ENCODE assay signal across 8 cellular contexts in the genomic region with DNA sequence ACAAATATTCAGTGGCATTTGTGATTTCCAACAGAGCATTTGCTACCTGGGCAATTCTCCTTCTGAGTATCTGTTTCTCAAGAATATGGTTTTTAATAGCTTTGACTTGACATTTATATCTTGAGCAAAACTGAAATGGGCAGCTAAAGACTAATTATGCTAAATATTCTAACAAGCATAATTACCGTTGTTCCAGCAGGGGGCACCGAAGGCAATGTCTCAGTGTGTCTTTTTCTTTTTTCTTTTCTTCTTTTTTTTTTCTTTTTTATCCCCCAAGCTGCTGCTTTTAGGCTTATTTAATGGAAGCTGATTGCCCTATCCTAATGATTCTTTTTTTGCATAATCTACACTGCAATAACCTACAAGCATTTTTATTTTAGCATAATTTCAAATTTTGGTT.
A peak's percentile ranks its signal among the peaks of the same experiment; 100 is the strongest.
DNase-seq lines count a peak whose midpoint lies in the region; ATAC-seq and TF ChIP-seq lines count a peak whose summit lies in the region.

No MANE protein-coding gene starts in this region.

- H3K27ac ChIP-seq in C4-2B (no peak overlapping the region), RWPE2 (ENCODE audit: poor library complexity, severe bottlenecking) (no peak overlapping the region)

- H3K4me1 Mint-ChIP-seq in endothelial cell (ENCODE audit: unreplicated experiment), result peaks cover 15% of the 10 kb centered on the region

- no peaks in the 10 kb centered on the region for H3K36me3 Mint-ChIP-seq in endothelial cell (ENCODE audit: low read depth, unreplicated experiment)

- TF ChIP-seq CTCF in C4-2B (conservative IDR thresholded peaks at IDR 0.05), result peak; percentile 75
- peak; percentile 39 for TF ChIP-seq CTCF in GM13977 (IDR thresholded peaks at IDR 0.05; ENCODE audit: extremely low read depth, insufficient read depth, missing control alignments)
- TF ChIP-seq CTCF in RWPE2 (IDR thresholded peaks at IDR 0.05; ENCODE audit: poor library complexity, severe bottlenecking), result peak; percentile 75
- peak; percentile 74 for TF ChIP-seq CTCF in endothelial cell (IDR thresholded peaks at IDR 0.05; ENCODE audit: unreplicated experiment)

- no peaks in the 10 kb centered on the region for H3K36me3 ChIP-seq in RWPE2 (ENCODE audit: low read depth)

- no peaks in the 10 kb centered on the region for H3K9me3 ChIP-seq in RWPE2 (ENCODE audit: severe bottlenecking)

- no peaks in the 10 kb centered on the region for H3K9me3 Mint-ChIP-seq in endothelial cell (ENCODE audit: unreplicated experiment)

- H3K4me3 ChIP-seq in RWPE2 (ENCODE audit: severe bottlenecking), result no peak overlapping the region

- no peaks in the 10 kb centered on the region for H3K27me3 ChIP-seq in RWPE2 (ENCODE audit: insufficient read depth, poor library complexity, severe bottlenecking)

- no peak for ATAC-seq in RWPE2 (ENCODE audit: low read depth)
- ATAC-seq in HG03280 (IDR thresholded peaks at IDR 0.05; ENCODE audit: unreplicated experiment), result no peak
- ATAC-seq in HG03457 (IDR thresholded peaks at IDR 0.05; ENCODE audit: unreplicated experiment), result no peak
- no peak for ATAC-seq in GM19397 (IDR thresholded peaks at IDR 0.05; ENCODE audit: unreplicated experiment)

- H3K27ac Mint-ChIP-seq in endothelial cell (ENCODE audit: unreplicated experiment), result no peak overlapping the region

- in situ Hi-C loops in GM13977 (cut with MboI; ENCODE audit: low pct_unique_long_range_greater_than_20kb, low sequenced_read_pairs, unreplicated experiment), result no loop called here

- no peaks in the 10 kb centered on the region for H3K27me3 Mint-ChIP-seq in endothelial cell (ENCODE audit: unreplicated experiment)

- DNase-seq in GM13977 (ENCODE audit: low spot score), result no peak
- no peak for DNase-seq in RWPE2 (ENCODE audit: low spot score)
- DNase-seq in endothelial cell (ENCODE audit: low spot score), result peak; percentile 47
- peak; percentile 30 to 47 for DNase-seq in stimulated activated CD4-positive, alpha-beta T cell treated with anti-CD3 and anti-CD28 coated beads, Interleukin-2, amount 100 ng/mL, for 24 hours

- no peaks in the 10 kb centered on the region for H3K4me1 ChIP-seq in RWPE2 (ENCODE audit: insufficient read depth, poor library complexity, severe bottlenecking)

- H3K4me3 Mint-ChIP-seq in endothelial cell (ENCODE audit: unreplicated experiment), result no peak overlapping the region

Comparison
In these comparisons a context has a peak if more than half of its experiments do, and no peak if none do; other contexts are left out.
1. DNase-seq: peak in endothelial cell (single experiment) and stimulated activated CD4-positive, alpha-beta T cell treated with anti-CD3 and anti-CD28 coated beads, Interleukin-2, amount 100 ng/mL, for 24 hours (2 of 2); none in GM13977 (single experiment) and RWPE2 (single experiment).
2. Peak in every context shown above with its lines, with median percentiles within 50 percentile points of each other: CTCF ChIP-seq.